ENCODE assay signal across 8 cellular contexts in the genomic region with DNA sequence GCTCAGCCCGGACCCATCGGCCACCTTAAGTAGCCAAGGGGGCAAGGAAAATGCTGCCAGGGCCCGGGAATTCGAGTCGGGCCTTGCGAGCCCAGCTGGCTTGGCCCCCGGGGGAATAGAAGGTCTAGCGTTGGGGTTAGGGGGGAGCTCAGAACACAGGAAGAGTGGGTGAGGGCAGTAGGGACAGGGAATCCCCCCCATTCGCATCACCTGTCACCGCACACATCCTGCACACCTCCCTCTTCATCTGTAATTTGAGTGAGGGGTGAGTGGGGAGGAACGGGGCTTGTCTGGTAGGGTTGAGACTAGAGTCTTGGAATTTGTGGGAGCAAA. TPM values are rescaled to one million over a fixed set of nuclear protein-coding genes. Genes with fewer than 3 reads are reported as not detected.
DNase-seq lines count a peak whose midpoint lies in the region; ATAC-seq, FAIRE-seq and TF ChIP-seq lines count a peak whose summit lies in the region.

No MANE protein-coding gene starts in this region.

- H3K9me1 ChIP-seq in keratinocyte (ENCODE audit: control insufficient read depth, extremely low read depth, insufficient read depth, low read length) = peaks cover 3% of the 10 kb centered on the region

- H3K27ac ChIP-seq in keratinocyte (ENCODE audit: control insufficient read depth, insufficient read depth, low read length) (peak overlapping the region; percentile 36), stomach (peak overlapping the region; percentile 91 to 97 (median 92))

- H3K4me1 ChIP-seq in keratinocyte (ENCODE audit: control insufficient read depth, extremely low read depth, insufficient read depth, low read length) (peaks cover 45% of the 10 kb centered on the region), stomach (peaks cover 45 to 66% (median 58%) of the 10 kb centered on the region in 4 donors)

- no peaks in the 10 kb centered on the region for H4K20me1 ChIP-seq in keratinocyte (ENCODE audit: control insufficient read depth, extremely low read depth, insufficient read depth, low read length)

- 1 to 4% (median 1%) methylated on average over 9 to 11 of the region's 11 CpGs for WGBS in stomach, 5 donors

- H3K27me3 ChIP-seq in keratinocyte (ENCODE audit: control insufficient read depth, extremely low read depth, insufficient read depth, low read length) (no peaks in the 10 kb centered on the region), stomach (peaks cover 0 to 19% (median 0%) of the 10 kb centered on the region in 3 donors)

- dilution Hi-C loops in keratinocyte (cut with MboI; ENCODE audit: extremely low pct_ligation_motif_present, low sequenced_read_pairs) = no loop called here

- ATAC-seq in GM19395 (IDR thresholded peaks at IDR 0.05; ENCODE audit: unreplicated experiment) = no peak

- peaks cover 43% of the 10 kb centered on the region for H3K79me2 ChIP-seq in keratinocyte (ENCODE audit: control insufficient read depth, insufficient read depth, low read length)

- POLR2A ChIA-PET in activated CD4-positive, alpha-beta T cell treated with anti-CD3 and anti-CD28 coated beads, Interleukin-2, amount 10 ng/mL, durations not matched to agents 7 days and 5 days (lab: Charles Lee) = no interaction called here

- no peak for TF ChIP-seq EP300 in stomach (IDR thresholded peaks at IDR 0.05)

- H2AFZ ChIP-seq in keratinocyte (ENCODE audit: control insufficient read depth, low read length) = peak overlapping the region; percentile 53

- no peak for FAIRE-seq in keratinocyte (lab: Jason Lieb, UNC)

- no peak for TF ChIP-seq CTCF in keratinocyte (optimal IDR thresholded peaks at IDR 0.05 in 1 of 3, IDR thresholded peaks at IDR 0.05 in 1 of 3, conservative IDR thresholded peaks at IDR 0.05 in 1 of 3; ENCODE audit: extremely low read depth in 1 of 3, insufficient read depth in 2 of 3, low read length in 3 of 3)
- TF ChIP-seq CTCF in stomach (IDR thresholded peaks at IDR 0.05) = no peak

- CTCF ChIA-PET in activated CD4-positive, alpha-beta T cell treated with anti-CD3 and anti-CD28 coated beads, Interleukin-2, amount 10 ng/mL, durations not matched to agents 7 days and 5 days (lab: Charles Lee) = interaction anchor here (0.7 to 3.1 kb wide), 13 partner anchors 11 to 222 kb away, joined by 3 to 28 read pairs (median 4); no protein-coding TSS in a partner anchor

- H3K4me1 Mint-ChIP-seq in activated CD4-positive, alpha-beta T cell treated with anti-CD3 and anti-CD28 coated beads, Interleukin-2, amount 10 ng/mL, durations not matched to agents 7 days and 5 days = peaks cover 14% of the 10 kb centered on the region
- H3K4me1 Mint-ChIP-seq in activated T-helper 1 cell treated with anti-CD3 and anti-CD28 coated beads, Interleukin-12 subunit alpha, Interleukin-12 subunit beta, Interleukin-2, Interleukin-4 antibody, amounts not matched to agents 30 ng/mL and 10 ng/mL and 1 ng/mL, durations not matched to agents 14 hours and 24 hours and 36 hours (ENCODE audit: low read depth) = peaks cover 12% of the 10 kb centered on the region

- H3K9me3 ChIP-seq in keratinocyte (ENCODE audit: control insufficient read depth, low read depth, low read length) (no peaks in the 10 kb centered on the region), stomach (no peaks in the 10 kb centered on the region)

- peak overlapping the region; percentile 57 for H3K27ac Mint-ChIP-seq in activated CD4-positive, alpha-beta T cell treated with anti-CD3 and anti-CD28 coated beads, Interleukin-2, amount 10 ng/mL, durations not matched to agents 7 days and 5 days
- no peak overlapping the region for H3K27ac Mint-ChIP-seq in activated T-helper 1 cell treated with anti-CD3 and anti-CD28 coated beads, Interleukin-12 subunit alpha, Interleukin-12 subunit beta, Interleukin-2, Interleukin-4 antibody, amounts not matched to agents 30 ng/mL and 10 ng/mL and 1 ng/mL, durations not matched to agents 14 hours and 24 hours and 36 hours

- no peaks in the 10 kb centered on the region for H3K36me3 Mint-ChIP-seq in activated CD4-positive, alpha-beta T cell treated with anti-CD3 and anti-CD28 coated beads, Interleukin-2, amount 10 ng/mL, durations not matched to agents 7 days and 5 days (ENCODE audit: low read depth)
- H3K36me3 Mint-ChIP-seq in activated T-helper 1 cell treated with anti-CD3 and anti-CD28 coated beads, Interleukin-12 subunit alpha, Interleukin-12 subunit beta, Interleukin-2, Interleukin-4 antibody, amounts not matched to agents 30 ng/mL and 10 ng/mL and 1 ng/mL, durations not matched to agents 14 hours and 24 hours and 36 hours (ENCODE audit: low read depth) = no peaks in the 10 kb centered on the region

- peak overlapping the region; percentile 47 for H3K9ac ChIP-seq in keratinocyte (ENCODE audit: control insufficient read depth, extremely low read depth, insufficient read depth, low read length)

- H3K9me3 Mint-ChIP-seq in activated CD4-positive, alpha-beta T cell treated with anti-CD3 and anti-CD28 coated beads, Interleukin-2, amount 10 ng/mL, durations not matched to agents 7 days and 5 days = no peaks in the 10 kb centered on the region
- no peaks in the 10 kb centered on the region for H3K9me3 Mint-ChIP-seq in activated T-helper 1 cell treated with anti-CD3 and anti-CD28 coated beads, Interleukin-12 subunit alpha, Interleukin-12 subunit beta, Interleukin-2, Interleukin-4 antibody, amounts not matched to agents 30 ng/mL and 10 ng/mL and 1 ng/mL, durations not matched to agents 14 hours and 24 hours and 36 hours

- intact Hi-C loops in activated T-helper 1 cell treated with anti-CD3 and anti-CD28 coated beads, Interleukin-12 subunit alpha, Interleukin-12 subunit beta, Interleukin-2, Interleukin-4 antibody, amounts not matched to agents 30 ng/mL and 10 ng/mL and 1 ng/mL, durations not matched to agents 14 hours and 24 hours and 36 hours (cut with micrococcal nuclease) = loop anchor here (2.0 to 10.0 kb wide), 2 partner anchors 158 to 360 kb away; no protein-coding TSS in a partner anchor
- intact Hi-C loops in stomach (cut with DNase I; ENCODE audit: low total_unique reads) = loop anchor here (10.0 kb wide), 1 partner anchor 110 kb away; no protein-coding TSS in a partner anchor

- peak overlapping the region; percentile 35 to 92 (median 55) for H3K4me3 ChIP-seq in keratinocyte (ENCODE audit: control insufficient read depth in 2 of 3, extremely low read depth in 1 of 3, insufficient read depth in 2 of 3, low read depth in 1 of 3, low read length in 3 of 3)
- H3K4me3 ChIP-seq in stomach = peak overlapping the region; percentile 78 to 90 (median 86)

- DNase-seq in activated CD4-positive, alpha-beta T cell treated with anti-CD3 and anti-CD28 coated beads, Interleukin-2, amount 10 ng/mL, durations not matched to agents 7 days and 5 days = no peak
- no peak for DNase-seq in activated CD4-positive, alpha-beta T cell treated with anti-CD3 and anti-CD28 coated beads for 48 hours
- no peak for DNase-seq in activated T-helper 1 cell treated with anti-CD3 and anti-CD28 coated beads, Interleukin-12 subunit alpha, Interleukin-12 subunit beta, Interleukin-2, Interleukin-4 antibody, amounts not matched to agents 30 ng/mL and 10 ng/mL and 1 ng/mL, durations not matched to agents 14 hours and 24 hours and 36 hours (ENCODE audit: low spot score)
- DNase-seq in keratinocyte (ENCODE audit: low read depth, low spot score) (no peak), stomach (no peak), amygdala (lab: John Stamatoyannopoulos, UW) (no peak), retina (no peak)

- peaks cover 0 to 6% of the 10 kb centered on the region in 2 experiments for H3K36me3 ChIP-seq in keratinocyte (ENCODE audit: control insufficient read depth in 2 of 2, extremely low read depth in 1 of 2, insufficient read depth in 2 of 2, low read length in 2 of 2)
- no peaks in the 10 kb centered on the region for H3K36me3 ChIP-seq in stomach

- TF ChIP-seq POLR2A in stomach (IDR thresholded peaks at IDR 0.05) = no peak

- H3K4me2 ChIP-seq in keratinocyte (ENCODE audit: control insufficient read depth, extremely low read depth, insufficient read depth, low read depth, low read length) = peak overlapping the region; percentile 91

- peaks cover 48% of the 10 kb centered on the region for H3K27me3 Mint-ChIP-seq in activated CD4-positive, alpha-beta T cell treated with anti-CD3 and anti-CD28 coated beads, Interleukin-2, amount 10 ng/mL, durations not matched to agents 7 days and 5 days
- H3K27me3 Mint-ChIP-seq in activated T-helper 1 cell treated with anti-CD3 and anti-CD28 coated beads, Interleukin-12 subunit alpha, Interleukin-12 subunit beta, Interleukin-2, Interleukin-4 antibody, amounts not matched to agents 30 ng/mL and 10 ng/mL and 1 ng/mL, durations not matched to agents 14 hours and 24 hours and 36 hours (ENCODE audit: insufficient read depth) = peaks cover 56% of the 10 kb centered on the region

- peak overlapping the region; percentile 71 for H3K4me3 Mint-ChIP-seq in activated CD4-positive, alpha-beta T cell treated with anti-CD3 and anti-CD28 coated beads, Interleukin-2, amount 10 ng/mL, durations not matched to agents 7 days and 5 days
- H3K4me3 Mint-ChIP-seq in activated T-helper 1 cell treated with anti-CD3 and anti-CD28 coated beads, Interleukin-12 subunit alpha, Interleukin-12 subunit beta, Interleukin-2, Interleukin-4 antibody, amounts not matched to agents 30 ng/mL and 10 ng/mL and 1 ng/mL, durations not matched to agents 14 hours and 24 hours and 36 hours = peak overlapping the region; percentile 65

RNA-seq across cellular contexts. Expression of a gene that starts 0.4 kb away (rescaled TPM):
- total RNA-seq in activated CD4-positive, alpha-beta T cell treated with anti-CD3 and anti-CD28 coated beads, Interleukin-2, amount 10 ng/mL, durations not matched to agents 7 days and 5 days = 1 to 10 TPM; 1.1 to 1.2 TPM
- 0.02 and 0.08 TPM in 2 replicates for total RNA-seq in activated T-helper 1 cell treated with anti-CD3 and anti-CD28 coated beads, Interleukin-12 subunit alpha, Interleukin-12 subunit beta, Interleukin-2, Interleukin-4 antibody, amounts not matched to agents 30 ng/mL and 10 ng/mL and 1 ng/mL, durations not matched to agents 14 hours and 24 hours and 36 hours
- polyA plus RNA-seq in keratinocyte = 4.6 to 10.4 TPM (median 6.7 TPM) in 3 replicates
- 12.3 TPM for polyA plus RNA-seq in keratinocyte (2011; ENCODE audit: low read depth)
- polyA plus RNA-seq in keratinocyte (2011; cell fraction: cytosol; rRNA removed) = 2.3 and 2.4 TPM in 2 replicates
- 26.3 and 30.3 TPM in 2 replicates for polyA plus RNA-seq in keratinocyte (2011; cell fraction: nucleus; rRNA removed)
- polyA plus RNA-seq in keratinocyte (2012; ENCODE audit: low replicate concordance) = 10.5 and 12.6 TPM in 2 replicates
- polyA minus RNA-seq in keratinocyte = 23.0 to 62.6 TPM (median 25.4 TPM) in 3 replicates
- 5.6 TPM for polyA minus RNA-seq in keratinocyte (2011; cell fraction: cytosol; rRNA and poly(A)+ RNA removed)
- polyA minus RNA-seq in keratinocyte (2011; cell fraction: nucleus; rRNA and poly(A)+ RNA removed) = 34.4 and 46.8 TPM in 2 replicates
- 100 to 1,000 TPM in 1 of 5 donors, 10 to 100 TPM in 4; 21.0 to 185 (median 39.7) TPM for total RNA-seq in stomach
- polyA plus RNA-seq in stomach = 10 to 100 TPM in 1 of 3 donors, 1 to 10 TPM in 2; 2.7 to 13.9 (median 4.0) TPM

Comparison
In these comparisons a context has a peak if more than half of its experiments do, and no peak if none do; other contexts are left out.
1. RNA of a gene that starts 0.4 kb away (total RNA-seq): 21.0 to 185 TPM in stomach; 1.1 to 1.2 TPM in activated CD4-positive, alpha-beta T cell treated with anti-CD3 and anti-CD28 coated beads, Interleukin-2, amount 10 ng/mL, durations not matched to agents 7 days and 5 days and 0.02 to 0.08 TPM in activated T-helper 1 cell treated with anti-CD3 and anti-CD28 coated beads, Interleukin-12 subunit alpha, Interleukin-12 subunit beta, Interleukin-2, Interleukin-4 antibody, amounts not matched to agents 30 ng/mL and 10 ng/mL and 1 ng/mL, durations not matched to agents 14 hours and 24 hours and 36 hours; every median in the first group is over 10 times any median in the second.